ENCODE assay signal across 9 cellular contexts in the genomic region with DNA sequence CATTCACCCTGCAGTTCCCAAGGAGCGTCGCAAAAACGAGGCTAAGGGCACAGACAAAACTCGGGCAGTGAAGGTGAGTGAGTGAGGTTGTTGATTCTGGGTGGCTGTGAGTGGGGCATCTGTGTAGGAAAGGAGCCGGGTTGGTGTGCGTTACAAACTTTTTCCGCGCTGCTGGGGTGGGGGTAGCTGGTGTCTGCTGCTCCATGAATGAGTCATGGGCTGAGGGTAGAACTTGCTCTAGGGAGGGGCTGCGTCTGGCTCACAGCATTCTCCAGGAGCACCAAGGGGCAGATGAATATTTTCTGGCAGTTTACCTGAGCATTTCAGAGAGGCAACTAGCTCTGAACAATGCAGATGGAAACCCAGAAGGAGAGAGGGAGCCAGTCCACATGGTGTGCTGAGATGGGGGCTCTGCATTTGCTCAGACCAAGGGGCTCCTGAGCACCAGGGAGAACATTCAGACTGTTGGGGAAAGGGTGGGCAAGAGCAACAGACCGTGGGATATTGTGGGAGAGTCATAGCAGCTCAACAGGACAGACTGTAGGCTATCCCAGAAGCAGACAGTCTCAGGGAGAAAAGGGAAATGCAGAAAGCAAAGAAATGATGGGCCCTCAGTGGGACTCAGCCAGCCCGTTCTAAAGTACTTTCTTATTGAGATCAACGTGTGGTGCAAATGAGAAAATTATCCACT. TPM values are rescaled to one million over a fixed set of nuclear protein-coding genes. Genes with fewer than 3 reads are reported as not detected.
DNase-seq lines count a peak whose midpoint lies in the region; ATAC-seq and TF ChIP-seq lines count a peak whose summit lies in the region.
"Had no signal": no experiment of that assay in that cellular context is flagged by ENCODE, and none has a peak within 500 bp of the region (broad histone marks: within the 10 kb centered on the region; RNA-seq: fewer than 3 reads in every experiment).

No MANE protein-coding gene starts in this region.

- peaks cover 0 to 9% of the 10 kb centered on the region in 2 donors for H3K36me3 ChIP-seq in gastroesophageal sphincter

- H3K9me3 ChIP-seq in T-helper 17 cell (ENCODE audit: control insufficient read depth, low read length, poor library complexity, severe bottlenecking) (no peaks in the 10 kb centered on the region), gastroesophageal sphincter (no peaks in the 10 kb centered on the region)
- H3K9me3 ChIP-seq: esophagus muscularis mucosa had no signal

- H3K4me1 Mint-ChIP-seq in T-helper 17 cell, result peaks cover 18% of the 10 kb centered on the region

- no peaks in the 10 kb centered on the region for H3K27me3 ChIP-seq in gastroesophageal sphincter
- H3K27me3 ChIP-seq: esophagus muscularis mucosa had no signal

- 44 to 68% methylated on average over 4 to 11 of the region's 12 CpGs for WGBS in gastroesophageal sphincter (ENCODE audit: low coverage in 1 of 2), 2 donors

- H3K27me3 Mint-ChIP-seq in T-helper 17 cell, result peaks cover 22% of the 10 kb centered on the region

- no peak overlapping the region for H3K27ac ChIP-seq in gastroesophageal sphincter
- H3K27ac ChIP-seq: esophagus muscularis mucosa had no signal

- H3K27ac Mint-ChIP-seq in T-helper 17 cell, result peak overlapping the region; percentile 41

- TF ChIP-seq POLR2A in gastroesophageal sphincter (IDR thresholded peaks at IDR 0.05), result no peak

- TF ChIP-seq CTCF in fibroblast of villous mesenchyme (IDR thresholded peaks at IDR 0.05; ENCODE audit: insufficient read depth, low read depth, low read length), result no peak
- no peak for TF ChIP-seq CTCF in gastroesophageal sphincter (IDR thresholded peaks at IDR 0.05)

- ATAC-seq in GM18909 (IDR thresholded peaks at IDR 0.05; ENCODE audit: poor library complexity, unreplicated experiment) (peak; percentile 45), T-helper 17 cell (no peak), Right ventricle myocardium inferior (no peak), gastroesophageal sphincter (no peak), HG03045 (IDR thresholded peaks at IDR 0.05; ENCODE audit: unreplicated experiment) (no peak)

- H3K4me3 Mint-ChIP-seq in T-helper 17 cell, result no peak overlapping the region

- DNase-seq in T-helper 17 cell (no peak), fibroblast of villous mesenchyme (ENCODE audit: low read depth) (peak; percentile 16), NCI-H1092 (lab: John Stamatoyannopoulos, UW) (no peak), Right ventricle myocardium inferior (ENCODE audit: missing footprints) (no peak)
- DNase-seq in stimulated activated CD4-positive, alpha-beta T cell treated with anti-CD3 and anti-CD28 coated beads, Interleukin-2, amount 100 ng/mL, for 24 hours, result peak; percentile 36 to 62

- H3K36me3 Mint-ChIP-seq in T-helper 17 cell (ENCODE audit: low read depth), result no peaks in the 10 kb centered on the region

- H3K4me3 ChIP-seq in fibroblast of villous mesenchyme (ENCODE audit: low read depth, low read length) (no peak overlapping the region), gastroesophageal sphincter (no peak overlapping the region)
- H3K4me3 ChIP-seq: esophagus muscularis mucosa had no signal

- TF ChIP-seq EP300 in gastroesophageal sphincter (IDR thresholded peaks at IDR 0.05), result no peak

- intact Hi-C loops in Right ventricle myocardium inferior (cut with DNase I), result no loop called here

- H3K4me1 ChIP-seq in gastroesophageal sphincter, result no peaks in the 10 kb centered on the region
- H3K4me1 ChIP-seq: esophagus muscularis mucosa had no signal

RNA-seq across cellular contexts. Expression of gene NOBOX, which starts 18.8 kb away (rescaled TPM):
- total RNA-seq in T-helper 17 cell (not detected), fibroblast of villous mesenchyme (not detected in 2 replicates), Right ventricle myocardium inferior (not detected), gastroesophageal sphincter (not detected)
- total RNA-seq: esophagus muscularis mucosa had no signal

RNA-seq across cellular contexts. Expression of gene ARHGEF5, which starts 29.5 kb away (rescaled TPM):
- total RNA-seq in T-helper 17 cell, result 10 to 100 TPM in 1 of 2 donors, 1 to 10 TPM in 1; 4.2 to 12.4 TPM
- 1.9 and 3.9 TPM in 2 replicates for total RNA-seq in fibroblast of villous mesenchyme
- 2.4 TPM for total RNA-seq in Right ventricle myocardium inferior
- 10 to 100 TPM in 1 of 4 donors, 1 to 10 TPM in 3; 2.6 to 13.3 (median 5.2) TPM for total RNA-seq in gastroesophageal sphincter

Comparison
In these comparisons a context has a peak if more than half of its experiments do, and no peak if none do; other contexts are left out.
1. DNase-seq: peak in fibroblast of villous mesenchyme (single experiment) and stimulated activated CD4-positive, alpha-beta T cell treated with anti-CD3 and anti-CD28 coated beads, Interleukin-2, amount 100 ng/mL, for 24 hours (2 of 2); none in T-helper 17 cell (0 of 3), NCI-H1092 (single experiment) and Right ventricle myocardium inferior (single experiment).